8 cellular contexts compared by ENCODE assay signal in the genomic region with DNA sequence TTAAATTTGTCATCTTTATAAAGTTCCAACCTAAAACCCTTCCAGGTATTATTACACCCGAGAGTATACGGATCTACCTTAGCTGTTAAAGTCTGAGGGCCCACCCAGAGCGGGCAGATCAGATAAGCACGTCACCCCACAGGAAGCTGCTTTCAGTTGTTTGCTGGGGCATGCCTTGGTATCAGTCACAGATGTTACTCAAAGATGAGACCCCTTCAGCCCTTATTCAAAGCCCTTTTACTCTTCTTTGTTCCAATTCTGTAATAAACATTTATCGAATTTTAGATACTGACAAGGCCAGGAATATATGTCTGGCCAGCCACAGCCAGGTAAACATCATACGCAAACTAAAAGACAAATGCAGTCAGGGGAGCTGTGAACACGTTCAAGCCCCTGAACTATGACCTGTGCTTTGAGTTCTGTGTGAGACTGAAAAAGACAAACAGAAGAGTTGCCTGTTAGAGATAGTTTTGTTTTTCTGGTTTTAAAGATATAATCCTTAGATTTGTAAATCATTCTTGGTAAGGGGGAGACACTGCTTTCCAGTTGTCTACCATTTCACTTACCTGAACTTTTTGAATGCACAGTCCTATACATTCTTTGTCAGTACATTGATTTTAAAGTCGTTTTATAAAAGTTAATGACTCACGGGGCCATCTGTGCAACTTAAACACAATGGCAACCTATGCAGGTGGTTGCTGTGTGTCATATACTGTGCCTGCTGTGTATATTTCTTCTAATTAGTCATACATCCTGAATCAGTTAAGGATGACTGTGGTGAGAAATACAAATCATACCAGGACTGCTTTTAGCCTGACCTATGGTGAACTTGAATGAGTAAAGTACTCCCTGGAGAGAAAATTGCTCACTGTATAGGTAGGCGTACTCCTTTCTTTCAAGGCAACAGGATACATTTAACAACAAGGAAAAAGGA.
A peak's percentile ranks its signal among the peaks of the same experiment; 100 is the strongest.
DNase-seq lines count a peak whose midpoint lies in the region; ATAC-seq and TF ChIP-seq lines count a peak whose summit lies in the region.

No MANE protein-coding gene starts in this region.

- no peaks in the 10 kb centered on the region for H3K9me3 ChIP-seq in right lobe of liver

- 33% methylated on average over 10 of the region's 10 CpGs for WGBS in right lobe of liver (ENCODE audit: insufficient coverage, low coverage, low lambda C conversion rate, missing lambda C conversion rate)

- peaks cover 2 to 8% of the 10 kb centered on the region in 2 donors for H3K36me3 Mint-ChIP-seq in activated T-cell treated with anti-CD3 and anti-CD28 coated beads, Interleukin-2, amount 50 U/mL, for 72 hours (ENCODE audit: insufficient read depth in 2 of 2)

- peak; percentile 98 for ATAC-seq in GM21447 (IDR thresholded peaks at IDR 0.05; ENCODE audit: unreplicated experiment)
- ATAC-seq in HG03575 (IDR thresholded peaks at IDR 0.05; ENCODE audit: extremely low read depth, insufficient number of reproducible peaks, low FRiP score, unreplicated experiment), result peak; percentile 100
- ATAC-seq in activated T-cell treated with anti-CD3 and anti-CD28 coated beads, Interleukin-2, amount 50 U/mL, for 72 hours (replicated peaks in 1 of 2), result peak; percentile 96 to 97
- ATAC-seq in right lobe of liver, result peak; percentile 93 to 95 (median 94)

- H3K4me3 Mint-ChIP-seq in activated T-cell treated with anti-CD3 and anti-CD28 coated beads, Interleukin-2, amount 50 U/mL, for 72 hours, result peak overlapping the region; percentile 64 to 87

- H3K36me3 ChIP-seq in right lobe of liver, result no peaks in the 10 kb centered on the region

- H3K27me3 ChIP-seq in right lobe of liver (no peaks in the 10 kb centered on the region), dorsolateral prefrontal cortex (no peaks in the 10 kb centered on the region)

- H3K4me3 ChIP-seq in right lobe of liver (no peak overlapping the region), dorsolateral prefrontal cortex (no peak overlapping the region)

- TF ChIP-seq POLR2A in right lobe of liver (IDR thresholded peaks at IDR 0.05), result no peak

- peaks cover 13% of the 10 kb centered on the region for H3K27me3 Mint-ChIP-seq in activated T-cell treated with anti-CD3 and anti-CD28 coated beads, Interleukin-2, amount 50 U/mL, for 72 hours (ENCODE audit: low read depth)

- intact Hi-C loops in right lobe of liver (cut with DNase I) (no loop called here), dorsolateral prefrontal cortex (cut with DNase I) (no loop called here)

- no peak for TF ChIP-seq CTCF in right lobe of liver (IDR thresholded peaks at IDR 0.05)
- no peak for TF ChIP-seq CTCF in dorsolateral prefrontal cortex (IDR thresholded peaks at IDR 0.05 in 54 of 56, conservative IDR thresholded peaks at IDR 0.05 in 2 of 56; ENCODE audit: low read depth in 1 of 56, partially characterized antibody in 56 of 56)

- H3K4me1 ChIP-seq in right lobe of liver, result peaks cover 0 to 11% (median 3%) of the 10 kb centered on the region in 4 donors

- H3K27ac Mint-ChIP-seq in activated T-cell treated with anti-CD3 and anti-CD28 coated beads, Interleukin-2, amount 50 U/mL, for 72 hours, result peak overlapping the region; percentile 95

- DNase-seq in GM04503 (ENCODE audit: low read depth), result peak; percentile 80
- DNase-seq in activated T-cell treated with anti-CD3 and anti-CD28 coated beads, Interleukin-2, amount 50 U/mL, for 72 hours, result peak; percentile 43 to 59
- DNase-seq in right lobe of liver, result peak in 1 of 3 donors; percentile 47
- DNase-seq in NCI-H526 treated with DMSO at 0.1 percent for 48 hours (lab: John Stamatoyannopoulos, UW), result no peak
- DNase-seq in Ammon's horn (ENCODE audit: low spot score), result no peak
- DNase-seq in dorsolateral prefrontal cortex, result no peak

- peaks cover 3 to 5% of the 10 kb centered on the region in 2 donors for H3K9me3 Mint-ChIP-seq in activated T-cell treated with anti-CD3 and anti-CD28 coated beads, Interleukin-2, amount 50 U/mL, for 72 hours

- H3K27ac ChIP-seq in right lobe of liver, result peak overlapping the region in 2 of 3 donors; percentile 19 to 54
- no peak overlapping the region for H3K27ac ChIP-seq in dorsolateral prefrontal cortex

- H3K4me1 Mint-ChIP-seq in activated T-cell treated with anti-CD3 and anti-CD28 coated beads, Interleukin-2, amount 50 U/mL, for 72 hours (ENCODE audit: low read depth), result peaks cover 38% of the 10 kb centered on the region

Comparison
In these comparisons a context has a peak if more than half of its experiments do, and no peak if none do; other contexts are left out.
1. DNase-seq: peak in GM04503 (single experiment) and activated T-cell treated with anti-CD3 and anti-CD28 coated beads, Interleukin-2, amount 50 U/mL, for 72 hours (2 of 2); none in NCI-H526 treated with DMSO at 0.1 percent for 48 hours (single experiment), Ammon's horn (single experiment) and dorsolateral prefrontal cortex (0 of 10).
2. H3K27ac ChIP-seq: peak in right lobe of liver (2 of 3); none in dorsolateral prefrontal cortex (0 of 59).
3. Peak in every context shown above with its lines, with median percentiles within 50 percentile points of each other: ATAC-seq.